In the genomic region with DNA sequence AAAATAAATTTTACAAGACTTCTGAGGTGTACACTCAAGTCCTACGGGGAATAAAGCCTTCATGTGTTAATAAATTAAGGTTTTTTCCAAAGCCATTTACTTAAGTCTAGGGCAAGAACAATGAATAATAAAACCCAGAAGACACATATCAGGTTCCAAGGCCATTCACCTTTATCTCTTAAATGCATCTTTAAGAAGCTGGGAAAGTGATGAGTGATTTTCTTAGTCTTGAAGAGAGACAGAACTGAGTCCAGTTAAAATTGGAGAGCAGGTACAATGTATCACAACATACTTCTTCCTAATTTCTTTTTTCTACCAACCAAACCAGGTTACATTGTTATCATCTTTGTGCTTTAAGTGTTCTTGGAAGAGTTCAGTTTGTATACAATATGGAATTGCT, we compare ENCODE assay signal across 6 cellular contexts.
"Had no signal": no experiment of that assay in that cellular context is flagged by ENCODE, and none has a peak within 500 bp of the region (broad histone marks: within the 10 kb centered on the region; RNA-seq: fewer than 3 reads in every experiment).

No MANE protein-coding gene starts in this region.

- H3K27ac Mint-ChIP-seq: H9 had no signal

- DNase-seq: GM23248, GOT3, H9, HCEC 1CT, IMR-90, KBM-7 had no signal

- H3K9ac ChIP-seq: GM23248 had no signal

- H2AFZ ChIP-seq: GM23248 had no signal

- H3K4me1 Mint-ChIP-seq: H9 had no signal

- H3K4me3 Mint-ChIP-seq: H9 had no signal

- H3K27ac ChIP-seq: GM23248 had no signal

- H3K4me3 ChIP-seq: GM23248 had no signal

- H3K9me3 Mint-ChIP-seq: H9 had no signal
